Comparison of ENCODE assay signal across 13 cellular contexts in the genomic region with DNA sequence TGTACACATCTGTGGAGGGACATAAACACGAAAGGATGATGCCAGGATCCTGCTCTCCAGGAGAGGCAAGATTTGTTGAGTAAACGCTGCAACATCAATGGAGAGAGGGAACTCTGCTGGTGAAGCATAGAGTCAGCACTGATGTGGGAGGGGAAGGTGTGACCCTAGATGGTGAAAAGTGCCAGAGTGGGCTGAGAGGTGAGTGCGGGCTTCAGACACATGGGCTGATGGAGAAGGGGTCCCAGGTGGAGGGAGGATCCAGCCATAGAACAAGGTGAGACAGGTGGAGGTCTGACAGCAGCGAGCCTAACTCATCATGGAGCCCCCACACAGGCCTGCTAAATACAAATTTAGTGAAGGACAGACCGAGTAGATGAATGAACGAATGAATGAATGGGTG. TPM values are rescaled to one million over a fixed set of nuclear protein-coding genes. Genes with fewer than 3 reads are reported as not detected.
DNase-seq lines count a peak whose midpoint lies in the region; ATAC-seq and TF ChIP-seq lines count a peak whose summit lies in the region.
"Had no signal": no experiment of that assay in that cellular context is flagged by ENCODE, and none has a peak within 500 bp of the region (broad histone marks: within the 10 kb centered on the region; RNA-seq: fewer than 3 reads in every experiment).

No MANE protein-coding gene starts in this region.

- peaks cover 52% of the 10 kb centered on the region for H3K4me1 Mint-ChIP-seq in nephron progenitor cell

- H3K27ac Mint-ChIP-seq in nephron progenitor cell: no peak overlapping the region
- H3K27ac Mint-ChIP-seq: CD4-positive, alpha-beta T cell had no signal

- intact Hi-C loops in cardiac septum (cut with DNase I): no loop called here
- intact Hi-C loops in left ventricle myocardium inferior (cut with micrococcal nuclease): no loop called here

- H3K27me3 ChIP-seq in left ventricle myocardium inferior (ENCODE audit: low read depth): peaks cover 33% of the 10 kb centered on the region

- ATAC-seq in GM18517 (IDR thresholded peaks at IDR 0.05; ENCODE audit: unreplicated experiment): no peak

- peak; percentile 35 for DNase-seq in cardiac septum (ENCODE audit: low spot score)
- no peak for DNase-seq in left ventricle myocardium inferior
- DNase-seq in nephron progenitor cell: no peak
- DNase-seq in stimulated activated CD8-positive, alpha-beta memory T cell treated with anti-CD3 and anti-CD28 coated beads, Interleukin-4, amount 100 ng/mL, for 48 hours: peak; percentile 9
- no peak for DNase-seq in NCI-H748 (lab: John Stamatoyannopoulos, UW; ENCODE audit: unreplicated experiment)
- DNase-seq: ACHN; Caco-2; CD4-positive, alpha-beta T cell; GM23248 had no signal

- no peak overlapping the region for H3K27ac ChIP-seq in left ventricle myocardium inferior (replicated peaks)
- H3K27ac ChIP-seq: C4-2B, GM23248 had no signal

- H3K36me3 Mint-ChIP-seq in nephron progenitor cell (ENCODE audit: low read depth): no peaks in the 10 kb centered on the region

- peaks cover 9% of the 10 kb centered on the region for H3K27me3 Mint-ChIP-seq in nephron progenitor cell (ENCODE audit: low read depth, poor library complexity)

- H3K9me3 Mint-ChIP-seq in nephron progenitor cell: no peaks in the 10 kb centered on the region
- H3K9me3 Mint-ChIP-seq: CD4-positive, alpha-beta T cell had no signal

- no peak overlapping the region for H3K4me3 ChIP-seq in left ventricle myocardium inferior
- H3K4me3 ChIP-seq: GM23248, HAP-1 had no signal

- peaks cover 6% of the 10 kb centered on the region for H3K4me1 ChIP-seq in left ventricle myocardium inferior
- H3K4me1 ChIP-seq: Caco-2, HAP-1 had no signal

- peak overlapping the region; percentile 48 for H3K4me3 Mint-ChIP-seq in nephron progenitor cell
- H3K4me3 Mint-ChIP-seq: CD4-positive, alpha-beta T cell had no signal

- no peaks in the 10 kb centered on the region for H3K9me3 ChIP-seq in left ventricle myocardium inferior (replicated peaks)
- H3K9me3 ChIP-seq: Caco-2, HAP-1 had no signal

- no peak for TF ChIP-seq CTCF in left ventricle myocardium inferior (IDR thresholded peaks at IDR 0.05; ENCODE audit: borderline replicate concordance)
- no peak for TF ChIP-seq CTCF in nephron progenitor cell (IDR thresholded peaks at IDR 0.05)

- no peaks in the 10 kb centered on the region for H3K36me3 ChIP-seq in left ventricle myocardium inferior
- H3K36me3 ChIP-seq: HAP-1 had no signal

RNA-seq across cellular contexts. Expression of a gene that starts 9.7 kb away (rescaled TPM):
- total RNA-seq in cardiac septum (not detected), left ventricle myocardium inferior (not detected)
- total RNA-seq: Caco-2; CD4-positive, alpha-beta T cell; GM23248; HT-29 had no signal

Comparison
In these comparisons a context has a peak if more than half of its experiments do, and no peak if none do; other contexts are left out.
1. DNase-seq: peak in cardiac septum (single experiment) and stimulated activated CD8-positive, alpha-beta memory T cell treated with anti-CD3 and anti-CD28 coated beads, Interleukin-4, amount 100 ng/mL, for 48 hours (single experiment); none in left ventricle myocardium inferior (single experiment), nephron progenitor cell (single experiment) and NCI-H748 (single experiment).